ENCODE assay signal across 9 cellular contexts in genomic region chr12:39145175-39145999, GRCh38.
DNase-seq lines count a peak whose midpoint lies in the region; ATAC-seq and TF ChIP-seq lines count a peak whose summit lies in the region.
"Had no signal": no experiment of that assay in that cellular context is flagged by ENCODE, and none has a peak within 500 bp of the region (broad histone marks: within the 10 kb centered on the region; RNA-seq: fewer than 3 reads in every experiment).

No MANE protein-coding gene starts in this region.

- no peaks in the 10 kb centered on the region for H3K9me3 ChIP-seq in iPS DF 6.9 (ENCODE audit: control insufficient read depth, insufficient read depth, low read length)
- peaks cover 0 to 1% (median 0%) of the 10 kb centered on the region in 3 donors for H3K9me3 ChIP-seq in skeletal muscle tissue (ENCODE audit: control insufficient read depth in 3 of 3, low read length in 3 of 3)
- peaks cover 3% of the 10 kb centered on the region; the same call in 1 of the 2 replicates for H3K9me3 ChIP-seq in BE2C

- H3K27ac Mint-ChIP-seq in activated naive CD8-positive, alpha-beta T cell = no peak overlapping the region
- H3K27ac Mint-ChIP-seq: B cell had no signal

- peaks cover 4% of the 10 kb centered on the region for H3K9me3 Mint-ChIP-seq in activated naive CD8-positive, alpha-beta T cell (ENCODE audit: low read depth)

- H3K4me1 Mint-ChIP-seq in activated naive CD8-positive, alpha-beta T cell (ENCODE audit: low read depth) = peaks cover 3% of the 10 kb centered on the region
- H3K4me1 Mint-ChIP-seq: B cell had no signal

- H3K9ac ChIP-seq in skeletal muscle tissue (ENCODE audit: low read depth in 1 of 3, low read length in 3 of 3) = no peak overlapping the region

- peak overlapping the region; percentile 21 for H3K4me3 Mint-ChIP-seq in activated naive CD8-positive, alpha-beta T cell
- H3K4me3 Mint-ChIP-seq: B cell had no signal

- no peaks in the 10 kb centered on the region for H3K4me1 ChIP-seq in iPS DF 6.9 (ENCODE audit: control insufficient read depth, insufficient read depth, low read length)
- H3K4me1 ChIP-seq in skeletal muscle tissue (ENCODE audit: control insufficient read depth in 3 of 3, insufficient read depth in 3 of 3, low read length in 3 of 3) = no peaks in the 10 kb centered on the region
- no peaks in the 10 kb centered on the region for H3K4me1 ChIP-seq in BE2C

- peak overlapping the region; percentile 33; the same call in 1 of the 2 replicates for H3K4me3 ChIP-seq in iPS DF 6.9 (ENCODE audit: low read length)
- H3K4me3 ChIP-seq in skeletal muscle tissue (ENCODE audit: low read length in 3 of 3) = peak overlapping the region in 2 of 3 donors; percentile 20 to 61
- H3K4me3 ChIP-seq in BE2C (ENCODE audit: low read depth, low read length) = no peak overlapping the region

- TF ChIP-seq CTCF in BE2C (IDR thresholded peaks at IDR 0.05; ENCODE audit: low read depth, low read length) = no peak

- H3K27me3 Mint-ChIP-seq in activated naive CD8-positive, alpha-beta T cell = peaks cover 28% of the 10 kb centered on the region

- peak; percentile 3 for DNase-seq in NCI-H2227 (lab: John Stamatoyannopoulos, UW; ENCODE audit: unreplicated experiment)
- DNase-seq in NCI-H2227 treated with DMSO at 0.1 percent for 48 hours (lab: John Stamatoyannopoulos, UW) = no peak
- DNase-seq in iPS DF 6.9 (ENCODE audit: low read depth, low spot score) = no peak
- no peak for DNase-seq in BE2C

- no CpG with 5 or more reads among the region's 70 CpGs for WGBS in iPS DF 6.9 (ENCODE audit: insufficient coverage, insufficient read length)

- H3K36me3 ChIP-seq in iPS DF 6.9 (ENCODE audit: control insufficient read depth, insufficient read depth, low read length) = no peaks in the 10 kb centered on the region
- no peaks in the 10 kb centered on the region for H3K36me3 ChIP-seq in skeletal muscle tissue (ENCODE audit: control insufficient read depth in 3 of 3, insufficient read depth in 3 of 3, low read length in 3 of 3)
- no peaks in the 10 kb centered on the region for H3K36me3 ChIP-seq in BE2C

- H3K27me3 ChIP-seq in iPS DF 6.9 (ENCODE audit: control insufficient read depth, insufficient read depth, low read length) = peaks cover 5% of the 10 kb centered on the region; the same call in 1 of the 2 replicates
- peaks cover 4 to 8% (median 8%) of the 10 kb centered on the region in 3 donors for H3K27me3 ChIP-seq in skeletal muscle tissue (ENCODE audit: control insufficient read depth in 3 of 3, insufficient read depth in 3 of 3, low read length in 3 of 3)
- no peaks in the 10 kb centered on the region for H3K27me3 ChIP-seq in BE2C

- peaks cover 3% of the 10 kb centered on the region for H3K36me3 Mint-ChIP-seq in activated naive CD8-positive, alpha-beta T cell

- H3K27ac ChIP-seq in iPS DF 6.9 (ENCODE audit: low read length) (no peak overlapping the region), skeletal muscle tissue (ENCODE audit: low read depth, low read length) (no peak overlapping the region)

- peak; percentile 94 for ATAC-seq in HG03442 (IDR thresholded peaks at IDR 0.05; ENCODE audit: unreplicated experiment)
- no peak for ATAC-seq in GM18861 (IDR thresholded peaks at IDR 0.05; ENCODE audit: unreplicated experiment)
